ENCODE assay signal across 17 cellular contexts in genomic region chr14:60720391-60720790, GRCh38. TPM values are rescaled to one million over a fixed set of nuclear protein-coding genes. Genes with fewer than 3 reads are reported as not detected.
DNase-seq lines count a peak whose midpoint lies in the region; ATAC-seq and TF ChIP-seq lines count a peak whose summit lies in the region.
"Had no signal": no experiment of that assay in that cellular context is flagged by ENCODE, and none has a peak within 500 bp of the region (broad histone marks: within the 10 kb centered on the region; RNA-seq: fewer than 3 reads in every experiment).

No MANE protein-coding gene starts in this region.

- H3K27me3 ChIP-seq in PC-9 (ENCODE audit: insufficient read depth, low read depth): no peaks in the 10 kb centered on the region
- H3K27me3 ChIP-seq: right atrium auricular region had no signal

- ATAC-seq in esophagus mucosa: no peak
- ATAC-seq: gastroesophageal sphincter had no signal

- H3K9me3 Mint-ChIP-seq in Calu3 (ENCODE audit: low read depth, unreplicated experiment): no peaks in the 10 kb centered on the region
- H3K9me3 Mint-ChIP-seq in endothelial cell (ENCODE audit: unreplicated experiment): no peaks in the 10 kb centered on the region
- H3K9me3 Mint-ChIP-seq in osteocyte (ENCODE audit: unreplicated experiment): no peaks in the 10 kb centered on the region
- H3K9me3 Mint-ChIP-seq: stimulated activated naive CD8-positive, alpha-beta T cell treated with anti-CD3 and anti-CD28 coated beads, Interleukin-15, amount 100 ng/mL, for 72 hours had no signal

- peaks cover 36% of the 10 kb centered on the region for H3K4me1 ChIP-seq in PC-9 (replicated peaks; ENCODE audit: insufficient read depth)

- intact Hi-C loops in Calu3 (cut with micrococcal nuclease; ENCODE audit: unreplicated experiment): loop anchor here (5.0 kb wide), 6 partner anchors 42 to 532 kb away; no protein-coding TSS in a partner anchor
- intact Hi-C loops in PC-9 (cut with micrococcal nuclease; ENCODE audit: unreplicated experiment): loop anchor here (5.0 kb wide), 2 partner anchors 457 to 532 kb away; no protein-coding TSS in a partner anchor

- peak overlapping the region; percentile 84 for H3K4me2 ChIP-seq in PC-9

- peak overlapping the region; percentile 92 for H3K4me3 Mint-ChIP-seq in Calu3 (ENCODE audit: low read depth, unreplicated experiment)
- H3K4me3 Mint-ChIP-seq in endothelial cell (ENCODE audit: unreplicated experiment): peak overlapping the region; percentile 13
- H3K4me3 Mint-ChIP-seq in osteocyte (ENCODE audit: unreplicated experiment): peak overlapping the region; percentile 100

- peaks cover 9% of the 10 kb centered on the region; the same call in 1 of the 2 replicates for H3F3A ChIP-seq in PC-9 (ENCODE audit: insufficient read depth, low read depth)

- H3K27ac Mint-ChIP-seq in Calu3 (ENCODE audit: unreplicated experiment): no peak overlapping the region
- no peak overlapping the region for H3K27ac Mint-ChIP-seq in endothelial cell (ENCODE audit: unreplicated experiment)
- H3K27ac Mint-ChIP-seq in osteocyte (ENCODE audit: unreplicated experiment): peak overlapping the region; percentile 89
- H3K27ac Mint-ChIP-seq: stimulated activated naive CD8-positive, alpha-beta T cell treated with anti-CD3 and anti-CD28 coated beads, Interleukin-15, amount 100 ng/mL, for 72 hours had no signal

- no peaks in the 10 kb centered on the region for H3K9me3 ChIP-seq in PC-9 (ENCODE audit: insufficient read depth, low read depth)
- H3K9me3 ChIP-seq: gastroesophageal sphincter, HAP-1, right atrium auricular region had no signal

- H3K4me3 ChIP-seq in PC-9: peak overlapping the region; percentile 78; the same call in 1 of the 2 replicates

- TF ChIP-seq CTCF in Calu3 (IDR thresholded peaks at IDR 0.05; ENCODE audit: unreplicated experiment): no peak
- no peak for TF ChIP-seq CTCF in PC-9 (conservative IDR thresholded peaks at IDR 0.05)
- no peak for TF ChIP-seq CTCF in endothelial cell (IDR thresholded peaks at IDR 0.05; ENCODE audit: unreplicated experiment)
- TF ChIP-seq CTCF in osteocyte (IDR thresholded peaks at IDR 0.05): no peak

- no peaks in the 10 kb centered on the region for H3K9me2 ChIP-seq in PC-9 (ENCODE audit: insufficient read depth)

- H3K4me1 Mint-ChIP-seq in Calu3 (ENCODE audit: low read depth, unreplicated experiment) (peaks cover 11% of the 10 kb centered on the region), endothelial cell (ENCODE audit: unreplicated experiment) (peaks cover 7% of the 10 kb centered on the region), osteocyte (ENCODE audit: unreplicated experiment) (peaks cover 52% of the 10 kb centered on the region)

- H3K36me3 Mint-ChIP-seq in Calu3 (ENCODE audit: insufficient read depth, unreplicated experiment) (peaks cover 40% of the 10 kb centered on the region), endothelial cell (ENCODE audit: low read depth, unreplicated experiment) (peaks cover 7% of the 10 kb centered on the region), osteocyte (ENCODE audit: unreplicated experiment) (peaks cover 35% of the 10 kb centered on the region)

- H3K79me2 ChIP-seq in PC-9 (ENCODE audit: low read depth): peaks cover 87% of the 10 kb centered on the region

- no peak overlapping the region for H2AFZ ChIP-seq in PC-9

- POLR2A ChIA-PET in PC-9 (lab: Charles Lee; ENCODE audit: unreplicated experiment): interaction anchor here (0.7 kb wide), 1 partner anchor 39 kb away, joined by 5 read pairs; no protein-coding TSS in a partner anchor

- CTCF ChIA-PET in Calu3 (lab: Charles Lee) (no interaction called here), PC-9 (lab: Charles Lee) (interaction anchor here (0.7 kb wide), 1 partner anchor 78 kb away, joined by 8 read pairs; no protein-coding TSS in a partner anchor)

- BruUV-seq in Calu3 (replicated peaks; lab: Mats Ljungman, UMichigan) (no TSS peak), PC-9 (replicated peaks; lab: Mats Ljungman, UMichigan) (no TSS peak)

- no peaks in the 10 kb centered on the region for H3K27me3 Mint-ChIP-seq in Calu3 (ENCODE audit: unreplicated experiment)
- peaks cover 9% of the 10 kb centered on the region for H3K27me3 Mint-ChIP-seq in endothelial cell (ENCODE audit: unreplicated experiment)
- no peaks in the 10 kb centered on the region for H3K27me3 Mint-ChIP-seq in osteocyte (ENCODE audit: unreplicated experiment)

- no peak for DNase-seq in Calu3
- no peak for DNase-seq in PC-9
- DNase-seq in endothelial cell (ENCODE audit: low spot score): no peak
- DNase-seq in osteocyte (ENCODE audit: extremely low spot score, unreplicated experiment): no peak
- no peak for DNase-seq in NCI-H1694 treated with DMSO at 0.1 percent for 48 hours (lab: John Stamatoyannopoulos, UW)
- no peak for DNase-seq in 8988T
- no peak for DNase-seq in HPDE6-E6E7 (ENCODE audit: extremely low spot score)
- DNase-seq: aorta; effector CD4-positive, alpha-beta T cell; NCI-H1417 treated with DMSO at 0.1 percent for 48 hours; NCI-H510A treated with DMSO at 0.1 percent for 48 hours; stimulated activated naive CD8-positive, alpha-beta T cell treated with anti-CD3 and anti-CD28 coated beads, Interleukin-15, amount 100 ng/mL, for 72 hours; T-helper 1 cell had no signal

- H3K36me3 ChIP-seq in PC-9 (ENCODE audit: low read depth): peaks cover 32% of the 10 kb centered on the region
- H3K36me3 ChIP-seq: gastroesophageal sphincter, right atrium auricular region had no signal

- H3K27ac ChIP-seq in PC-9: no peak overlapping the region
- H3K27ac ChIP-seq: right atrium auricular region had no signal

- peaks cover 19% of the 10 kb centered on the region for H4K20me1 ChIP-seq in PC-9 (ENCODE audit: insufficient read depth)

RNA-seq across cellular contexts. Expression of gene SIX4, which starts 3.8 kb away (rescaled TPM):
- total RNA-seq in Calu3 (2022): 20.9 and 22.8 TPM in 2 replicates
- 31.0 and 35.7 TPM in 2 replicates for total RNA-seq in PC-9 (2021)
- total RNA-seq in endothelial cell (ENCODE audit: unreplicated experiment): 6.3 TPM
- 80.0 and 80.1 TPM in 2 replicates for total RNA-seq in osteocyte
- 0.20 TPM for total RNA-seq in esophagus mucosa

RNA-seq across cellular contexts. Expression of gene MNAT1, which starts 14.2 kb away (rescaled TPM):
- total RNA-seq in Calu3 (2022) (44.6 and 48.0 TPM in 2 replicates), PC-9 (2021) (79.7 and 93.3 TPM in 2 replicates), endothelial cell (ENCODE audit: unreplicated experiment) (27.8 TPM), osteocyte (57.5 and 59.9 TPM in 2 replicates), esophagus mucosa (25.3 TPM)

Comparison
In these comparisons a context has a peak if more than half of its experiments do, and no peak if none do; other contexts are left out.
1. H3K4me3 Mint-ChIP-seq: peak in every context shown above with its lines; median percentile 100 in osteocyte; 92 in Calu3; 13 in endothelial cell.